Comparison of ENCODE assay signal across 34 cellular contexts in the genomic region with DNA sequence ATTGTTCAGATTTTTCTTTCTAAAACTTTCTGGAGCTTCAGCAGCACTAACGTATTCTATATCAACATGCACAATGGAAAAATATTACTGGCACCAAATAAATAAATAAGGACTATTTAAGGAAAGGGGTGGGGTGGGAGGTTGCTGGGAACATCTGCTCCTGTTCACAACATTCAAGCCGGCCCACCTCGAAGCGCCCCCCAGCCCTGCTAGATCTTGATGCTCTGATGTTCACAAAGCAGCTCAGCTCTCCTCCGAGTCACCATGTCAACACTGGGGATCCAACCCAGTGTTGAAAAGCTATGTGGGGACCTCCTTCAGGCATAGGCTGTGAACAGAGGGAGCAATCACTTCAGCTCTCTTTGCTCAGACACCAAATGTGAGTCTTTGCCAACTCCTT.
"Had no signal": no experiment of that assay in that cellular context is flagged by ENCODE, and none has a peak within 500 bp of the region (broad histone marks: within the 10 kb centered on the region; RNA-seq: fewer than 3 reads in every experiment).

No MANE protein-coding gene starts in this region.

- DNase-seq: activated B cell treated with CpG ODN at 0.5 μM for 24 hours; activated CD4-positive, alpha-beta memory T cell treated with anti-CD3 and anti-CD28 coated beads for 36 hours; activated CD4-positive, alpha-beta T cell treated with anti-CD3 and anti-CD28 coated beads for 4 hours; activated CD4-positive, alpha-beta T cell treated with anti-CD3 and anti-CD28 coated beads, Interleukin-2, amount 10 ng/mL, durations not matched to agents 24 days and 14 days; activated CD4-positive, alpha-beta T cell treated with anti-CD3 and anti-CD28 coated beads, Interleukin-2, amount 50 U/mL, for 1 hour; activated CD4-positive, alpha-beta T cell treated with anti-CD3 and anti-CD28 coated beads, Interleukin-2, amount 50 U/mL, for 4 hours; activated CD4-positive, CD25-positive, alpha-beta regulatory T cell treated with anti-CD3 and anti-CD28 coated beads, Interleukin-2, amount 50 U/mL, for 72 hours; activated CD8-positive, alpha-beta memory T cell treated with anti-CD3 and anti-CD28 coated beads, Interleukin-2, amount 50 U/mL, for 4 hours; activated CD8-positive, alpha-beta T cell treated with anti-CD3 and anti-CD28 coated beads for 36 hours; activated effector memory CD4-positive, alpha-beta T cell treated with anti-CD3 and anti-CD28 coated beads, Interleukin-2, amount 50 U/mL, for 16 hours; activated gamma-delta T cell treated with Interleukin-2 at 50 U/mL for 16 hours; activated naive CD4-positive, alpha-beta T cell; activated naive CD4-positive, alpha-beta T cell treated with anti-CD3 and anti-CD28 coated beads for 36 hours; activated naive CD4-positive, alpha-beta T cell treated with anti-CD3 and anti-CD28 coated beads, Interleukin-2, amount 50 U/mL, for 16 hours; activated naive CD8-positive, alpha-beta T cell treated with anti-CD3 and anti-CD28 coated beads for 36 hours; activated T-cell treated with anti-CD3 and anti-CD28 coated beads for 4 hours; activated T-cell treated with anti-CD3 and anti-CD28 coated beads, Interleukin-2, amount 50 U/mL, for 1 hour; activated T-cell treated with anti-CD3 and anti-CD28 coated beads, Interleukin-2, amount 50 U/mL, for 4 hours; activated T-cell treated with anti-CD3 and anti-CD28 coated beads, Interleukin-2, amount 50 U/mL, for 72 hours; adrenal gland; amniotic stem cell; body of pancreas; brain microvascular endothelial cell; central memory CD4-positive, alpha-beta T cell; T-helper 1 cell; T-helper 2 cell; T-helper 9 cell had no signal

- H3K4me1 ChIP-seq: adrenal gland, body of pancreas, breast epithelium had no signal

- H3K4me1 Mint-ChIP-seq: activated B cell treated with CpG ODN at 0.5 μM for 24 hours; activated CD4-positive, alpha-beta T cell treated with anti-CD3 and anti-CD28 coated beads, Interleukin-2, amount 10 ng/mL, durations not matched to agents 24 days and 14 days; activated naive CD8-positive, alpha-beta T cell treated with anti-CD3 and anti-CD28 coated beads for 36 hours; activated T-helper 17 cell treated with anti-CD3 and anti-CD28 coated beads, Interleukin-2, amount 50 U/mL, for 72 hours had no signal

- H3K27ac ChIP-seq: adrenal gland, body of pancreas, brain microvascular endothelial cell, breast epithelium, VCaP had no signal

- H3K36me3 ChIP-seq: adrenal gland, brain microvascular endothelial cell, breast epithelium had no signal

- H3K27me3 Mint-ChIP-seq: activated B cell treated with CpG ODN at 0.5 μM for 24 hours; activated CD4-positive, alpha-beta memory T cell treated with anti-CD3 and anti-CD28 coated beads for 36 hours; activated CD4-positive, alpha-beta T cell treated with anti-CD3 and anti-CD28 coated beads, Interleukin-2, amount 10 ng/mL, durations not matched to agents 24 days and 14 days; activated CD8-positive, alpha-beta T cell treated with anti-CD3 and anti-CD28 coated beads for 36 hours; activated naive CD8-positive, alpha-beta T cell treated with anti-CD3 and anti-CD28 coated beads for 36 hours; activated T-helper 17 cell treated with anti-CD3 and anti-CD28 coated beads, Interleukin-2, amount 50 U/mL, for 72 hours had no signal

- H3K27me3 ChIP-seq: adrenal gland, body of pancreas, brain microvascular endothelial cell, breast epithelium had no signal

- H3K4me3 ChIP-seq: adrenal gland, body of pancreas, breast epithelium had no signal

- H3K9me3 Mint-ChIP-seq: activated CD4-positive, alpha-beta T cell treated with anti-CD3 and anti-CD28 coated beads, Interleukin-2, amount 10 ng/mL, durations not matched to agents 24 days and 14 days; activated naive CD4-positive, alpha-beta T cell treated with anti-CD3 and anti-CD28 coated beads for 36 hours; activated naive CD8-positive, alpha-beta T cell treated with anti-CD3 and anti-CD28 coated beads for 36 hours; activated T-helper 1 cell treated with anti-CD3 and anti-CD28 coated beads, Interleukin-12 subunit alpha, Interleukin-12 subunit beta, Interleukin-2, Interleukin-4 antibody, amounts not matched to agents 30 ng/mL and 10 ng/mL and 1 ng/mL, durations not matched to agents 14 hours and 24 hours and 36 hours had no signal

- H3K4me3 Mint-ChIP-seq: activated B cell treated with CpG ODN at 0.5 μM for 24 hours; activated CD4-positive, alpha-beta memory T cell treated with anti-CD3 and anti-CD28 coated beads for 36 hours; activated CD4-positive, alpha-beta T cell treated with anti-CD3 and anti-CD28 coated beads, Interleukin-2, amount 10 ng/mL, durations not matched to agents 24 days and 14 days; activated CD8-positive, alpha-beta T cell treated with anti-CD3 and anti-CD28 coated beads for 36 hours; activated naive CD4-positive, alpha-beta T cell treated with anti-CD3 and anti-CD28 coated beads for 36 hours; activated naive CD8-positive, alpha-beta T cell treated with anti-CD3 and anti-CD28 coated beads for 36 hours; activated T-cell treated with anti-CD3 and anti-CD28 coated beads, Interleukin-2, amount 50 U/mL, for 4 hours; activated T-cell treated with anti-CD3 and anti-CD28 coated beads, Interleukin-2, amount 50 U/mL, for 72 hours; activated T-helper 1 cell treated with anti-CD3 and anti-CD28 coated beads, Interleukin-12 subunit alpha, Interleukin-12 subunit beta, Interleukin-2, Interleukin-4 antibody, amounts not matched to agents 30 ng/mL and 10 ng/mL and 1 ng/mL, durations not matched to agents 14 hours and 24 hours and 36 hours; activated T-helper 17 cell treated with anti-CD3 and anti-CD28 coated beads, Interleukin-2, amount 50 U/mL, for 72 hours; T-helper 1 cell treated with Interleukin-12 subunit alpha and Interleukin-12 subunit beta and Interleukin-4 antibody, amounts not matched to agents 30 μg/mL and 1 μg/mL, for 36 hours; T-helper 2 cell treated with Interferon-gamma antibody and Interleukin-4, amounts not matched to agents 5 μg/mL and 100 μg/mL, for 36 hours had no signal

- H3K36me3 Mint-ChIP-seq: activated CD4-positive, alpha-beta memory T cell treated with anti-CD3 and anti-CD28 coated beads for 36 hours; activated naive CD4-positive, alpha-beta T cell treated with anti-CD3 and anti-CD28 coated beads, Interleukin-2, amount 50 U/mL, for 72 hours; activated naive CD8-positive, alpha-beta T cell treated with anti-CD3 and anti-CD28 coated beads for 36 hours had no signal

- H3K9me3 ChIP-seq: adrenal gland had no signal

- H3K27ac Mint-ChIP-seq: activated B cell treated with CpG ODN at 0.5 μM for 24 hours; activated CD4-positive, alpha-beta memory T cell treated with anti-CD3 and anti-CD28 coated beads for 36 hours; activated CD4-positive, alpha-beta T cell treated with anti-CD3 and anti-CD28 coated beads, Interleukin-2, amount 10 ng/mL, durations not matched to agents 24 days and 14 days; activated CD8-positive, alpha-beta T cell treated with anti-CD3 and anti-CD28 coated beads for 36 hours; activated naive CD4-positive, alpha-beta T cell treated with anti-CD3 and anti-CD28 coated beads for 36 hours; activated naive CD4-positive, alpha-beta T cell treated with anti-CD3 and anti-CD28 coated beads, Interleukin-2, amount 50 U/mL, for 72 hours; activated naive CD8-positive, alpha-beta T cell treated with anti-CD3 and anti-CD28 coated beads for 36 hours; activated T-cell treated with anti-CD3 and anti-CD28 coated beads, Interleukin-2, amount 50 U/mL, for 72 hours; activated T-helper 1 cell treated with anti-CD3 and anti-CD28 coated beads, Interleukin-12 subunit alpha, Interleukin-12 subunit beta, Interleukin-2, Interleukin-4 antibody, amounts not matched to agents 30 ng/mL and 10 ng/mL and 1 ng/mL, durations not matched to agents 14 hours and 24 hours and 36 hours; activated T-helper 17 cell treated with anti-CD3 and anti-CD28 coated beads, Interleukin-2, amount 50 U/mL, for 72 hours; T-helper 1 cell treated with Interleukin-12 subunit alpha and Interleukin-12 subunit beta and Interleukin-4 antibody, amounts not matched to agents 30 μg/mL and 1 μg/mL, for 36 hours; T-helper 2 cell treated with Interferon-gamma antibody and Interleukin-4, amounts not matched to agents 5 μg/mL and 100 μg/mL, for 36 hours had no signal

- ATAC-seq: activated CD8-positive, alpha-beta T cell treated with anti-CD3 and anti-CD28 coated beads for 36 hours; activated naive CD4-positive, alpha-beta T cell treated with anti-CD3 and anti-CD28 coated beads, Interleukin-2, amount 50 U/mL, for 72 hours; activated T-cell treated with anti-CD3 and anti-CD28 coated beads, Interleukin-2, amount 50 U/mL, for 4 hours; activated T-cell treated with anti-CD3 and anti-CD28 coated beads, Interleukin-2, amount 50 U/mL, for 72 hours; activated T-helper 17 cell treated with anti-CD3 and anti-CD28 coated beads, Interleukin-2, amount 50 U/mL, for 72 hours; body of pancreas had no signal
